17 cellular contexts compared by ENCODE assay signal in genomic region chr16:87238371-87238715, GRCh38.
A peak's percentile ranks its signal among the peaks of the same experiment; 100 is the strongest.
DNase-seq lines count a peak whose midpoint lies in the region; ATAC-seq, FAIRE-seq and TF ChIP-seq lines count a peak whose summit lies in the region.
"Had no signal": no experiment of that assay in that cellular context is flagged by ENCODE, and none has a peak within 500 bp of the region (broad histone marks: within the 10 kb centered on the region; RNA-seq: fewer than 3 reads in every experiment).

No MANE protein-coding gene starts in this region.

- no peaks in the 10 kb centered on the region for H3K9me3 ChIP-seq in RWPE2 (ENCODE audit: severe bottlenecking)
- H3K9me3 ChIP-seq: A549 had no signal

- no peaks in the 10 kb centered on the region for H3K27me3 ChIP-seq in RWPE2 (ENCODE audit: insufficient read depth, poor library complexity, severe bottlenecking)

- intact Hi-C loops in sciatic nerve (cut with DNase I) = no loop called here

- H3K36me3 ChIP-seq in RWPE2 (ENCODE audit: low read depth) = no peaks in the 10 kb centered on the region

- H3K4me1 ChIP-seq in RWPE2 (ENCODE audit: insufficient read depth, poor library complexity, severe bottlenecking) = peaks cover 40% of the 10 kb centered on the region
- H3K4me1 ChIP-seq: A549 had no signal

- FAIRE-seq in D721Med (lab: Jason Lieb, UNC) = no peak
- FAIRE-seq in RCC 7860 (lab: Jason Lieb, UNC) = no peak
- FAIRE-seq: A549, G401.6, GM12892 had no signal

- no peak for ATAC-seq in RWPE2 (ENCODE audit: low read depth)
- ATAC-seq in sciatic nerve = no peak
- ATAC-seq: A549, GM23338 had no signal

- no peak overlapping the region for H3K4me3 ChIP-seq in RWPE2 (ENCODE audit: severe bottlenecking)
- H3K4me3 ChIP-seq: A549, GM23338 had no signal

- H3K27ac ChIP-seq in RWPE2 (ENCODE audit: poor library complexity, severe bottlenecking) = peak overlapping the region; percentile 96
- H3K27ac ChIP-seq: A549, KMS-11 had no signal

- TF ChIP-seq CTCF in D721Med (IDR thresholded peaks at IDR 0.05; ENCODE audit: insufficient read depth, missing control alignments) (no peak), RWPE2 (IDR thresholded peaks at IDR 0.05; ENCODE audit: poor library complexity, severe bottlenecking) (no peak)

- DNase-seq in D721Med (ENCODE audit: insufficient read length, low spot score) (peak; percentile 23), NCI-H82 (lab: John Stamatoyannopoulos, UW) (peak; percentile 95), RWPE2 (ENCODE audit: low spot score) (peak; percentile 11), sciatic nerve (ENCODE audit: low spot score) (peak; percentile 13), RCC 7860 (ENCODE audit: low spot score) (no peak), activated gamma-delta T cell (lab: John Stamatoyannopoulos, UW) (no peak), AML-193 (lab: John Stamatoyannopoulos, UW) (no peak)
- no peak for DNase-seq in activated CD4-positive, CD25-positive, alpha-beta regulatory T cell treated with anti-CD3 and anti-CD28 coated beads, Interleukin-2, amount 50 U/mL, for 72 hours
- DNase-seq: CD4-positive, CD25-positive, alpha-beta regulatory T cell; DMS79 treated with DMSO at 0.1 percent for 48 hours; EL; H7 had no signal

Comparison
In these comparisons a context has a peak if more than half of its experiments do, and no peak if none do; other contexts are left out.
1. DNase-seq: peak in D721Med (single experiment), NCI-H82 (single experiment), RWPE2 (single experiment) and sciatic nerve (single experiment); none in activated CD4-positive, CD25-positive, alpha-beta regulatory T cell treated with anti-CD3 and anti-CD28 coated beads, Interleukin-2, amount 50 U/mL, for 72 hours (single experiment), RCC 7860 (single experiment), activated gamma-delta T cell (single experiment) and AML-193 (0 of 2).